Comparison of ENCODE assay signal across 16 cellular contexts in the genomic region with DNA sequence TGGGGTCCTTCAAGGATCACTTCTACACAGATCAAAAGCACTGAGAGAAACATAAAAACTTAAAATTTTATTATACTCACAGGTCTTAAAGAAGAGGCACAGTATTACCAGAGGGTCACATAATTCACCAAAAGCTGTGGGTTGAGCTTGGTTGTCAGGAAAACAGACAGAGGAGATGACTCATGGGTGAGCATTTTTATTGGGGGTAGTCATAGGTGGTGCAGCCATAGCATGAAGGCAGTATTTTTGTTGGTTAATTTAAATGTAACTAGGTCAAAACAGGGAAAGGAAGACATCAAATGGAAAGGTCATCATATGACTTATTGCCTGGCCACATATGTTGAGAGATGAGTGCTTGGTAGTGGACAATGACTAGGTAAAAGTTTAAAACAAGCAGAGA. TPM values are rescaled to one million over a fixed set of nuclear protein-coding genes. Genes with fewer than 3 reads are reported as not detected.
DNase-seq lines count a peak whose midpoint lies in the region; ATAC-seq, FAIRE-seq and TF ChIP-seq lines count a peak whose summit lies in the region.
"Had no signal": no experiment of that assay in that cellular context is flagged by ENCODE, and none has a peak within 500 bp of the region (broad histone marks: within the 10 kb centered on the region; RNA-seq: fewer than 3 reads in every experiment).

No MANE protein-coding gene starts in this region.

- TF ChIP-seq CTCF in astrocyte of the spinal cord (IDR thresholded peaks at IDR 0.05; ENCODE audit: low read depth, low read length) = no peak
- TF ChIP-seq CTCF in right lobe of liver (IDR thresholded peaks at IDR 0.05) = no peak

- FAIRE-seq in HTR-8/SVneo (lab: Jason Lieb, UNC) = peak; percentile 83
- FAIRE-seq: GM19239 had no signal

- H3K4me1 ChIP-seq in right lobe of liver = no peaks in the 10 kb centered on the region
- H3K4me1 ChIP-seq: BLaER1 had no signal

- no peaks in the 10 kb centered on the region for H3K36me3 ChIP-seq in right lobe of liver
- H3K36me3 ChIP-seq: BLaER1 had no signal

- intact Hi-C loops in right lobe of liver (cut with DNase I) = no loop called here

- no peak overlapping the region for H3K4me3 ChIP-seq in astrocyte of the spinal cord (ENCODE audit: low read depth, low read length)
- H3K4me3 ChIP-seq in right lobe of liver = no peak overlapping the region
- H3K4me3 ChIP-seq: BLaER1 had no signal

- no peak for ATAC-seq in HG02798 (IDR thresholded peaks at IDR 0.05; ENCODE audit: poor library complexity, unreplicated experiment)
- no peak for ATAC-seq in right lobe of liver
- no peak for ATAC-seq in GM19452 (IDR thresholded peaks at IDR 0.05; ENCODE audit: unreplicated experiment)
- ATAC-seq: esophagus mucosa, T-helper 17 cell had no signal

- TF ChIP-seq POLR2A in right lobe of liver (IDR thresholded peaks at IDR 0.05) = no peak

- no peaks in the 10 kb centered on the region for H3K27me3 ChIP-seq in right lobe of liver
- H3K27me3 ChIP-seq: BLaER1 had no signal

- DNase-seq in AG08395 (ENCODE audit: low spot score) (peak; percentile 63), HTR-8/SVneo (ENCODE audit: insufficient read length, low spot score) (peak; percentile 41), astrocyte of the spinal cord (ENCODE audit: low read depth, low spot score) (peak; percentile 87), islet precursor cell (peak; percentile 81), right lobe of liver (no peak)
- no peak for DNase-seq in activated naive CD4-positive, alpha-beta T cell treated with anti-CD3 and anti-CD28 coated beads, Interleukin-2, amount 50 U/mL, for 16 hours
- DNase-seq: NCI-H748 treated with DMSO at 0.1 percent for 48 hours; nucleus accumbens; stimulated activated CD4-positive, alpha-beta T cell treated with anti-CD3 and anti-CD28 coated beads, Interleukin-4, amount 100 ng/mL, for 4 hours; T-helper 17 cell had no signal

- H3K27ac ChIP-seq in right lobe of liver = no peak overlapping the region
- H3K27ac ChIP-seq: BLaER1 had no signal

- H3K9me3 ChIP-seq in right lobe of liver = no peaks in the 10 kb centered on the region
- H3K9me3 ChIP-seq: BLaER1 had no signal

- in situ Hi-C loops in astrocyte of the spinal cord (cut with HindIII; ENCODE audit: low sequenced_read_pairs) = no loop called here

RNA-seq across cellular contexts. Expression of a gene that starts 24.2 kb away (rescaled TPM):
- total RNA-seq in right lobe of liver = not detected
- total RNA-seq: activated CD8-positive, alpha-beta memory T cell treated with anti-CD3 and anti-CD28 coated beads for 36 hours; esophagus mucosa; T-helper 17 cell had no signal

Comparison
In these comparisons a context has a peak if more than half of its experiments do, and no peak if none do; other contexts are left out.
1. DNase-seq: peak in AG08395 (single experiment), HTR-8/SVneo (single experiment), astrocyte of the spinal cord (single experiment) and islet precursor cell (single experiment); none in right lobe of liver (0 of 3) and activated naive CD4-positive, alpha-beta T cell treated with anti-CD3 and anti-CD28 coated beads, Interleukin-2, amount 50 U/mL, for 16 hours (single experiment).